Comparison of ENCODE assay signal across 26 cellular contexts in genomic region chr19:33814181-33815165, GRCh38. TPM values are rescaled to one million over a fixed set of nuclear protein-coding genes. Genes with fewer than 3 reads are reported as not detected.
DNase-seq lines count a peak whose midpoint lies in the region; ATAC-seq and TF ChIP-seq lines count a peak whose summit lies in the region.
"Had no signal": no experiment of that assay in that cellular context is flagged by ENCODE, and none has a peak within 500 bp of the region (broad histone marks: within the 10 kb centered on the region; RNA-seq: fewer than 3 reads in every experiment).

No MANE protein-coding gene starts in this region.

- WGBS in SK-N-SH (ENCODE audit: low lambda C conversion rate) = 61% methylated on average over 21 of the region's 21 CpGs

- no peak overlapping the region for H2AFZ ChIP-seq in SK-N-SH (ENCODE audit: low read depth)

- H3K4me1 ChIP-seq in SK-N-SH (ENCODE audit: control insufficient read depth in 1 of 2, insufficient read depth in 2 of 2, low read depth in 1 of 2, low read length in 1 of 2) = peaks cover 0 to 42% of the 10 kb centered on the region in 2 experiments; a peak in 2 of 4 replicates

- POLR2A ChIA-PET in SK-N-SH (lab: Yijun Ruan, JAX) (interaction anchor here (1.1 to 2.5 kb wide), 4 partner anchors 17 to 54 kb away, joined by 3 to 14 read pairs (median 8); partner anchors contain the start of gene KCTD15), WTC11 (lab: Charles Lee) (interaction anchor here (0.5 kb wide), 1 partner anchor 15 kb away, joined by 4 read pairs; no protein-coding TSS in a partner anchor)

- H3K27ac ChIP-seq in SK-N-SH (ENCODE audit: low read depth in 2 of 2, low read length in 1 of 2) (peak overlapping the region in 1 of 2 experiments; percentile 92; a peak in 2 of 4 replicates), layer of hippocampus (ENCODE audit: low read depth, low read length) (peak overlapping the region; percentile 65), temporal lobe (ENCODE audit: low read depth, low read length) (peak overlapping the region; percentile 23)
- H3K27ac ChIP-seq: esophagus muscularis mucosa, psoas muscle had no signal

- no peak overlapping the region for H3K9ac ChIP-seq in SK-N-SH

- H3K9me2 ChIP-seq in SK-N-SH = no peaks in the 10 kb centered on the region

- peaks cover 7% of the 10 kb centered on the region for H3K36me3 Mint-ChIP-seq in WTC11
- H3K36me3 Mint-ChIP-seq: natural killer cell treated with Interleukin-12 subunit alpha and Interleukin-12 subunit beta and Interleukin-15 and Interleukin-18, amount 100 ng/mL, for 72 hours had no signal

- no peak for TF ChIP-seq RAD21 in SK-N-SH (IDR thresholded peaks at IDR 0.05; ENCODE audit: low read length)

- peak overlapping the region; percentile 90 for H3K27ac Mint-ChIP-seq in WTC11
- H3K27ac Mint-ChIP-seq: B cell; natural killer cell treated with Interleukin-12 subunit alpha and Interleukin-12 subunit beta and Interleukin-15 and Interleukin-18, amount 100 ng/mL, for 72 hours; type B pancreatic cell had no signal

- no peaks in the 10 kb centered on the region for H4K20me1 ChIP-seq in SK-N-SH (ENCODE audit: insufficient read depth)

- no peak; a peak in 1 of 4 replicates for TF ChIP-seq EP300 in SK-N-SH (IDR thresholded peaks at IDR 0.05; ENCODE audit: borderline replicate concordance in 1 of 2, low read depth in 1 of 2, low read length in 1 of 2)

- TF ChIP-seq CTCF in SK-N-SH (IDR thresholded peaks at IDR 0.05) = no peak
- no peak for TF ChIP-seq CTCF in WTC11 (IDR thresholded peaks at IDR 0.05)

- CTCF ChIA-PET in SK-N-SH (lab: Yijun Ruan, JAX) = interaction anchor here (0.6 to 4.4 kb wide), 7 partner anchors 18 to 282 kb away, joined by 3 to 40 read pairs (median 6); partner anchors contain the start of gene KCTD15
- CTCF ChIA-PET in WTC11 (lab: Charles Lee) = interaction anchor here (0.8 to 1.6 kb wide), 4 partner anchors 17 to 282 kb away, joined by 3 to 5 read pairs (median 3); no protein-coding TSS in a partner anchor

- no peaks in the 10 kb centered on the region for H3K9me3 Mint-ChIP-seq in WTC11
- H3K9me3 Mint-ChIP-seq: natural killer cell treated with Interleukin-12 subunit alpha and Interleukin-12 subunit beta and Interleukin-15 and Interleukin-18, amount 100 ng/mL, for 72 hours; stimulated activated naive CD8-positive, alpha-beta T cell treated with anti-CD3 and anti-CD28 coated beads, Interleukin-15, amount 100 ng/mL, for 72 hours; type B pancreatic cell had no signal

- H3F3A ChIP-seq in SK-N-SH (replicated peaks; ENCODE audit: insufficient read depth) = peaks cover 5% of the 10 kb centered on the region

- no peak overlapping the region for H3K4me2 ChIP-seq in SK-N-SH
- H3K4me2 ChIP-seq: smooth muscle cell had no signal

- H3K27me3 Mint-ChIP-seq in WTC11 (ENCODE audit: low read depth) = peaks cover 3% of the 10 kb centered on the region; the same call in 1 of the 2 replicates
- H3K27me3 Mint-ChIP-seq: B cell; natural killer cell treated with Interleukin-12 subunit alpha and Interleukin-12 subunit beta and Interleukin-15 and Interleukin-18, amount 100 ng/mL, for 72 hours had no signal

- H3K4me3 Mint-ChIP-seq in WTC11 = no peak overlapping the region
- H3K4me3 Mint-ChIP-seq: B cell; natural killer cell treated with Interleukin-12 subunit alpha and Interleukin-12 subunit beta and Interleukin-15 and Interleukin-18, amount 100 ng/mL, for 72 hours; stimulated activated naive CD8-positive, alpha-beta T cell treated with anti-CD3 and anti-CD28 coated beads, Interleukin-15, amount 100 ng/mL, for 72 hours; type B pancreatic cell had no signal

- H3K27me3 ChIP-seq in SK-N-SH (ENCODE audit: insufficient read depth) (no peaks in the 10 kb centered on the region), layer of hippocampus (ENCODE audit: control insufficient read depth, insufficient read depth, low read length) (no peaks in the 10 kb centered on the region)
- H3K27me3 ChIP-seq: esophagus muscularis mucosa had no signal

- H3K36me3 ChIP-seq in SK-N-SH (replicated peaks in 1 of 2; ENCODE audit: control insufficient read depth in 1 of 2, insufficient read depth in 2 of 2, low read length in 1 of 2) = no peaks in the 10 kb centered on the region

- H3K4me1 Mint-ChIP-seq in WTC11 = peaks cover 20% of the 10 kb centered on the region

- H3K79me2 ChIP-seq in SK-N-SH (ENCODE audit: insufficient read depth) = no peaks in the 10 kb centered on the region

- no peak; the same call in 2 of the 3 replicates for ATAC-seq in SK-N-SH treated with all-trans-retinoic acid at 6 μM for 48 hours
- ATAC-seq in WTC11 = no peak
- ATAC-seq: left colon; natural killer cell treated with Interleukin-12 subunit alpha and Interleukin-12 subunit beta and Interleukin-15 and Interleukin-18, amount 100 ng/mL, for 72 hours; psoas muscle; stimulated activated naive CD8-positive, alpha-beta T cell treated with anti-CD3 and anti-CD28 coated beads, Interleukin-15, amount 100 ng/mL, for 72 hours had no signal

- DNase-seq in SK-N-SH = peak; percentile 74
- DNase-seq in WTC11 (ENCODE audit: low spot score) = no peak
- no peak for DNase-seq in dedifferentiated amniotic fluid mesenchymal stem cell (ENCODE audit: extremely low spot score)
- no peak for DNase-seq in SK-N-DZ (ENCODE audit: low spot score)
- DNase-seq in activated CD4-positive, alpha-beta T cell treated with anti-CD3 and anti-CD28 coated beads for 1 hour = no peak
- DNase-seq: activated CD4-positive, alpha-beta T cell treated with anti-CD3 and anti-CD28 coated beads, Interleukin-2, amount 50 U/mL, for 1 hour; Calu3; caudate nucleus; EL; left colon; midbrain; NCI-H1436 treated with DMSO at 0.1 percent for 48 hours; NCI-H2171 treated with DMSO at 0.1 percent for 48 hours; NCI-H748 treated with DMSO at 0.1 percent for 48 hours; psoas muscle; SHP77 treated with DMSO at 0.1 percent for 48 hours; stimulated activated CD4-positive, alpha-beta T cell treated with anti-CD3 and anti-CD28 coated beads, Interleukin-4, amount 100 ng/mL, for 4 hours; stimulated activated naive CD8-positive, alpha-beta T cell treated with anti-CD3 and anti-CD28 coated beads, Interleukin-15, amount 100 ng/mL, for 72 hours had no signal

- H3K4me3 ChIP-seq in SK-N-SH (ENCODE audit: low read depth in 2 of 2, low read length in 1 of 2) = no peak overlapping the region
- H3K4me3 ChIP-seq: esophagus muscularis mucosa, psoas muscle, smooth muscle cell had no signal

- no peaks in the 10 kb centered on the region for H3K9me3 ChIP-seq in SK-N-SH
- H3K9me3 ChIP-seq: esophagus muscularis mucosa, psoas muscle had no signal

TF ChIP-seq in SK-N-SH, 30 proteins besides CTCF, POLR2A, EP300 and RAD21:
- TF ChIP-seq RCOR1 (IDR thresholded peaks at IDR 0.05; ENCODE audit: low read length) (0 out of 2 replicates have a peak, but pooled peaks have one; percentile 30), CHD2 (IDR thresholded peaks at IDR 0.05; ENCODE audit: low read length, partially characterized antibody) (peak; percentile 24), RFX5 (IDR thresholded peaks at IDR 0.05; ENCODE audit: low read length) (peak; percentile 77; the same call in 1 of the 2 replicates), POLR2AphosphoS5 (IDR thresholded peaks at IDR 0.05; ENCODE audit: low read depth, low read length) (no peak)
TF ChIP-seq in SK-N-SH: peak in this region for 3.

TF ChIP-seq in SK-N-SH treated with all-trans-retinoic acid at 6 μM for 48 hours, 23 proteins besides CTCF, POLR2A, EP300 and RAD21 (continues in another document):
- TF ChIP-seq ZFP3 (CRISPR knock-in tag; IDR thresholded peaks at IDR 0.05) (no peak), ESRRG (CRISPR knock-in tag; IDR thresholded peaks at IDR 0.05) (no peak), ZNF70 (CRISPR knock-in tag; IDR thresholded peaks at IDR 0.05) (no peak)

TF ChIP-seq in WTC11, 78 proteins besides CTCF, POLR2A, EP300 and RAD21 (continues in another document):
- no peak for TF ChIP-seq ZNF138 (CRISPR knock-in tag; conservative IDR thresholded peaks at IDR 0.05)
- no peak for TF ChIP-seq FOXP4 (CRISPR knock-in tag; IDR thresholded peaks at IDR 0.05)
- no peak for TF ChIP-seq GRHL2 (CRISPR knock-in tag; IDR thresholded peaks at IDR 0.05; ENCODE audit: insufficient replicate concordance, severe bottlenecking)
- TF ChIP-seq ZNF232 (CRISPR knock-in tag; IDR thresholded peaks at IDR 0.05) = no peak
- no peak for TF ChIP-seq TEAD4 (CRISPR knock-in tag; IDR thresholded peaks at IDR 0.05)
- TF ChIP-seq ELF4 (CRISPR knock-in tag; IDR thresholded peaks at IDR 0.05; ENCODE audit: low read depth) = no peak

RNA-seq across cellular contexts. Expression of gene KCTD15, which starts 17.8 kb away (rescaled TPM):
- 15.5 and 21.6 TPM in 2 replicates for polyA plus RNA-seq in SK-N-SH (2012; rRNA removed)
- 7.5 and 12.8 TPM in 2 replicates for polyA plus RNA-seq in SK-N-SH (2012; cell fraction: cytosol; rRNA removed)
- 53.1 and 59.3 TPM in 2 replicates for polyA plus RNA-seq in SK-N-SH (2012; cell fraction: nucleus; rRNA removed)
- total RNA-seq in WTC11 (2021) = 32.7 to 41.5 TPM (median 35.5 TPM) in 3 replicates
- total RNA-seq in temporal lobe = 112 TPM
- 37.0 and 40.7 TPM in 2 replicates for polyA plus RNA-seq in SK-N-DZ (2014; cell fraction: cytosol; rRNA removed)
- 78.0 and 79.8 TPM in 2 replicates for polyA plus RNA-seq in SK-N-DZ (2014; cell fraction: nucleus; rRNA removed)
